ENCODE assay signal across 11 cellular contexts in the genomic region with DNA sequence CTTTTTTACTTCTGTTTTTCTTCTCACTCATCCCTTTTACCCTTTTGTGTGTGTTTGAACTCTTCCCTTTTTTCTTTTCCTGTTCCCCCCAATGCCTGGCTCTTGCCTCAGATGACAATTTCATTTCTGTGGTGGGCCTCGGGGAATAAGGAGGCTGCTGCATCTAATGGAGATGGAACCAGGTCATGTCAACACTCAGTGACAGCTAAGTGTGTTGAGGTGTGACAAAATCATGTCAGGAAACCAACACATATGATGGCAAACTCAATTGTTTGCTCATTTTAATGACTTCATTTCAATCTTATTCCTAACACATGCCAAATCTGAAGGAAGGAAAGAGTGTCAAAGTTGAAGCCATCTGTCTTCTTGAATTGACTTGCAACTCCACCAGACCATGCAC. TPM values are rescaled to one million over a fixed set of nuclear protein-coding genes. Genes with fewer than 3 reads are reported as not detected.
"Had no signal": no experiment of that assay in that cellular context is flagged by ENCODE, and none has a peak within 500 bp of the region (broad histone marks: within the 10 kb centered on the region; RNA-seq: fewer than 3 reads in every experiment).

No MANE protein-coding gene starts in this region.

- H3K4me1 ChIP-seq: HAP-1 had no signal

- DNase-seq: GM23248, GOT3, H7, H9, HCEC 1CT, HFFc6 had no signal

- H3K4me3 ChIP-seq: GM23248, GM23338, HAP-1 had no signal

- H2AFZ ChIP-seq: GM23248, GM23338 had no signal

- FAIRE-seq: H1, H54 had no signal

- ATAC-seq: GM23338, HCT116 had no signal

- H3K9ac ChIP-seq: GM23248 had no signal

- H3K9me3 ChIP-seq: HAP-1 had no signal

- H3K4me2 ChIP-seq: GM23338 had no signal

- H3K27ac ChIP-seq: GM23248 had no signal

- H3K36me3 ChIP-seq: HAP-1 had no signal

RNA-seq across cellular contexts. Expression of a gene that starts 36.7 kb away (rescaled TPM):
- total RNA-seq: GM23248, HFFc6 had no signal
- polyA plus RNA-seq: GM23248 had no signal
